7 cellular contexts compared by ENCODE assay signal in genomic region chr21:9657779-9658178, GRCh38.
DNase-seq lines count a peak whose midpoint lies in the region; ATAC-seq, FAIRE-seq and TF ChIP-seq lines count a peak whose summit lies in the region.
"Not testable (repeated sequence)": the region's sequence is repeated elsewhere in the genome, so short reads cannot be mapped to it uniquely, and the experiment has no call there.

No MANE protein-coding gene starts in this region.

- not testable (repeated sequence) for TF ChIP-seq EP300 in upper lobe of left lung (IDR thresholded peaks at IDR 0.05)

- not testable (repeated sequence) for H3K27me3 ChIP-seq in lung (ENCODE audit: control insufficient read depth, insufficient read depth); upper lobe of left lung

- ATAC-seq in lung (ENCODE audit: insufficient read depth, low FRiP score): peak; percentile 25
- peak; percentile 47 to 55 for ATAC-seq in upper lobe of left lung (ENCODE audit: low FRiP score in 2 of 2)

- H3K36me3 ChIP-seq in lung (ENCODE audit: control insufficient read depth in 2 of 2, insufficient read depth in 2 of 2, low read length in 2 of 2); upper lobe of left lung: not testable (repeated sequence)

- TF ChIP-seq POLR2A in upper lobe of left lung (IDR thresholded peaks at IDR 0.05): not testable (repeated sequence)

- H3K4me1 ChIP-seq in lung (ENCODE audit: control insufficient read depth in 2 of 2, insufficient read depth in 2 of 2, low read length in 2 of 2); upper lobe of left lung: not testable (repeated sequence)

- WGBS in lung, 2 donors: 63 to 65% methylated on average over 5 of the region's 5 CpGs
- WGBS in upper lobe of left lung, 2 donors: 54 to 66% methylated on average over 5 of the region's 5 CpGs

- not testable (repeated sequence) for H3K4me3 ChIP-seq in lung, upper lobe of left lung

- DNase-seq in Ammon's horn (ENCODE audit: low spot score) (peak; percentile 23), HT1080 (ENCODE audit: low read depth) (peak; percentile 86), RCC 7860 (ENCODE audit: low spot score) (peak; percentile 2), ecto neural progenitor cell (ENCODE audit: low spot score) (peak; percentile 35), pons (ENCODE audit: low spot score) (peak; percentile 75), upper lobe of left lung (peak in 1 of 2 donors; percentile 33)
- DNase-seq in lung (ENCODE audit: low spot score): not testable (repeated sequence)

- H3K9me3 ChIP-seq in lung (ENCODE audit: control insufficient read depth in 2 of 2, insufficient read depth in 1 of 2, low read length in 1 of 2): not testable (repeated sequence)
- peaks cover 0 to 15% (median 2%) of the 10 kb centered on the region in 4 donors for H3K9me3 ChIP-seq in upper lobe of left lung

- TF ChIP-seq CTCF in lung (IDR thresholded peaks at IDR 0.05; ENCODE audit: control extremely low read depth, extremely low read depth); upper lobe of left lung (IDR thresholded peaks at IDR 0.05): not testable (repeated sequence)

- H3K27ac ChIP-seq in lung (ENCODE audit: low read depth in 1 of 2, low read length in 1 of 2); upper lobe of left lung: not testable (repeated sequence)

- not testable (repeated sequence) for FAIRE-seq in RCC 7860 (lab: Jason Lieb, UNC)
